Comparison of ENCODE assay signal across 29 cellular contexts in genomic region chr17:75414488-75414887, GRCh38.
"Had no signal": no experiment of that assay in that cellular context is flagged by ENCODE, and none has a peak within 500 bp of the region (broad histone marks: within the 10 kb centered on the region; RNA-seq: fewer than 3 reads in every experiment).

No MANE protein-coding gene starts in this region.

- H3K9me3 Mint-ChIP-seq: naive thymus-derived CD8-positive, alpha-beta T cell; natural killer cell treated with Interleukin-12 subunit alpha and Interleukin-12 subunit beta and Interleukin-15 and Interleukin-18, amount 100 ng/mL, for 72 hours; nephron progenitor cell; neural crest cell; stimulated activated naive B cell treated with anti-CD40 and anti-IgM and Interleukin-4, amounts not matched to agents 10 μg/mL and 1 μg/mL and 100 μg/mL, for 72 hours; stimulated activated naive CD8-positive, alpha-beta T cell treated with anti-CD3 and anti-CD28 coated beads, Interleukin-15, Interleukin-2, amounts not matched to agents 100 ng/mL and 50 ng/mL, for 24 hours had no signal

- H3K27me3 ChIP-seq: neutrophil, ovary, right lobe of liver, sigmoid colon, stomach, thyroid gland, tibial nerve, upper lobe of left lung, vagina had no signal

- H3K36me3 Mint-ChIP-seq: naive thymus-derived CD8-positive, alpha-beta T cell; natural killer cell treated with Interleukin-12 subunit alpha and Interleukin-12 subunit beta and Interleukin-15 and Interleukin-18, amount 100 ng/mL, for 72 hours; stimulated activated naive B cell treated with anti-CD40 and anti-IgM and Interleukin-4, amounts not matched to agents 10 μg/mL and 1 μg/mL and 100 μg/mL, for 72 hours had no signal

- ATAC-seq: naive thymus-derived CD8-positive, alpha-beta T cell; natural killer cell treated with Interleukin-12 subunit alpha and Interleukin-12 subunit beta and Interleukin-15 and Interleukin-18, amount 100 ng/mL, for 72 hours; psoas muscle; right cardiac atrium; right lobe of liver; stimulated activated naive B cell treated with anti-CD40 and anti-IgM and Interleukin-4, amounts not matched to agents 10 μg/mL and 1 μg/mL and 100 μg/mL, for 72 hours had no signal

- H3K36me3 ChIP-seq: neutrophil, ovary, right lobe of liver, sigmoid colon, stomach, thoracic aorta, thyroid gland, tibial nerve, upper lobe of left lung, vagina had no signal

- H3K27me3 Mint-ChIP-seq: naive thymus-derived CD8-positive, alpha-beta T cell; stimulated activated naive B cell treated with anti-CD40 and anti-IgM and Interleukin-4, amounts not matched to agents 10 μg/mL and 1 μg/mL and 100 μg/mL, for 72 hours had no signal

- H3K4me3 Mint-ChIP-seq: naive thymus-derived CD8-positive, alpha-beta T cell; natural killer cell treated with Interleukin-12 subunit alpha and Interleukin-12 subunit beta and Interleukin-15 and Interleukin-18, amount 100 ng/mL, for 72 hours; nephron progenitor cell; stimulated activated naive B cell treated with anti-CD40 and anti-IgM and Interleukin-4, amounts not matched to agents 10 μg/mL and 1 μg/mL and 100 μg/mL, for 72 hours; stimulated activated naive CD8-positive, alpha-beta T cell treated with anti-CD3 and anti-CD28 coated beads, Interleukin-15, Interleukin-2, amounts not matched to agents 100 ng/mL and 50 ng/mL, for 24 hours had no signal

- H3K27ac Mint-ChIP-seq: nephron progenitor cell; progenitor cell of endocrine pancreas; stimulated activated naive CD8-positive, alpha-beta T cell treated with anti-CD3 and anti-CD28 coated beads, Interleukin-15, Interleukin-2, amounts not matched to agents 100 ng/mL and 50 ng/mL, for 24 hours had no signal

- H3K4me3 ChIP-seq: ovary, psoas muscle, right lobe of liver, sigmoid colon, stomach, thoracic aorta, thyroid gland, tibial nerve, upper lobe of left lung, vagina had no signal

- DNase-seq: naive thymus-derived CD8-positive, alpha-beta T cell; nephron progenitor cell; nucleus accumbens; ovary; posterior cingulate gyrus; psoas muscle; right cardiac atrium; right lobe of liver; sigmoid colon; small intestine; stimulated activated CD4-positive, alpha-beta T cell treated with anti-CD3 and anti-CD28 coated beads, Interleukin-15, amount 100 ng/mL, for 24 hours; stimulated activated CD4-positive, alpha-beta T cell treated with anti-CD3 and anti-CD28 coated beads, Interleukin-2, amount 100 ng/mL, for 24 hours; stimulated activated CD4-positive, alpha-beta T cell treated with anti-CD3 and anti-CD28 coated beads, Interleukin-2, amount 100 ng/mL, for 48 hours; stimulated activated CD4-positive, alpha-beta T cell treated with anti-CD3 and anti-CD28 coated beads, Interleukin-4, amount 100 ng/mL, for 24 hours; stimulated activated naive B cell treated with anti-CD40 and anti-IgM and Interleukin-4, amounts not matched to agents 10 μg/mL and 1 μg/mL and 100 μg/mL, for 72 hours; stimulated activated naive CD4-positive, alpha-beta T cell treated with Interleukin-2 at 50 U/mL for 16 hours; stomach; thyroid gland; trophoblast cell; upper lobe of left lung had no signal

- H3K9me3 ChIP-seq: neutrophil, ovary, psoas muscle, right lobe of liver, sigmoid colon, stomach, thoracic aorta, thyroid gland, tibial nerve, upper lobe of left lung, vagina had no signal

- H3K27ac ChIP-seq: ovary, parathyroid adenoma, psoas muscle, right lobe of liver, sigmoid colon, stomach, thoracic aorta, thyroid gland, tibial nerve, upper lobe of left lung, vagina had no signal

- H3K4me1 ChIP-seq: parathyroid adenoma, psoas muscle had no signal
